Comparison of ENCODE assay signal across 12 cellular contexts in the genomic region with DNA sequence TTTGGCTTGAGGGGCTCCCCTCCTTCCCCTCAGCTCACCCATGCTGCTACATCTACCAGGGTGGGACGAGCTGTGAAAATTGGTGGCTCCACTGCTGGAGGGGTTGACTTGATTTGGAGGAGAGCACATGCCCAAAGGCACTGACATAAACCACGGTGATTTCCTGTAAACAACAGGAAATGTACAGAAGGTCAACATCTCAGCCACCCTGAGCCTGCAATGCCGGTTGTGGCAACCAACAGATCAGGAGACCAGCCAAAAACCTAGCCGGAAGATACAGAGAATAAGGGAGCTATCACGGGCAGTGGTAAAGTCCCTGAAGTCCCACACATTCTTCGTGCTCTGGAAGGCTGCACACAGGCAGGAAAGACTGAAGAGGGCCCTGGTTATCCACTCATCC. TPM values are rescaled to one million over a fixed set of nuclear protein-coding genes. Genes with fewer than 3 reads are reported as not detected.
DNase-seq lines count a peak whose midpoint lies in the region; ATAC-seq, FAIRE-seq and TF ChIP-seq lines count a peak whose summit lies in the region.
"Had no signal": no experiment of that assay in that cellular context is flagged by ENCODE, and none has a peak within 500 bp of the region (broad histone marks: within the 10 kb centered on the region; RNA-seq: fewer than 3 reads in every experiment).

No MANE protein-coding gene starts in this region.

- H3K9ac ChIP-seq in IMR-90 (ENCODE audit: low read depth, low read length) (no peak overlapping the region), endothelial cell of umbilical vein (replicated peaks; ENCODE audit: extremely low read depth, insufficient read depth, low read length) (no peak overlapping the region)

- no peak overlapping the region for H3K56ac ChIP-seq in IMR-90 (ENCODE audit: extremely low read depth, insufficient read depth, low read length)

- TF ChIP-seq POLR2A in IMR-90 (IDR thresholded peaks at IDR 0.05; ENCODE audit: low read depth, low read length) (no peak), endothelial cell of umbilical vein (IDR thresholded peaks at IDR 0.05; ENCODE audit: low read depth, low read length) (no peak)

- H4K20me1 ChIP-seq in IMR-90 (ENCODE audit: insufficient read depth, low read length) (no peaks in the 10 kb centered on the region), endothelial cell of umbilical vein (replicated peaks; ENCODE audit: control insufficient read depth, extremely low read depth, insufficient read depth, low read length) (no peaks in the 10 kb centered on the region)

- peak overlapping the region; percentile 25; the same call in 1 of the 2 replicates for H2AK5ac ChIP-seq in IMR-90 (ENCODE audit: low read depth, low read length)

- no peak for ATAC-seq in IMR-90 (ENCODE audit: low read depth)
- ATAC-seq in natural killer cell treated with Interleukin-12 subunit alpha and Interleukin-12 subunit beta and Interleukin-15 and Interleukin-18, amount 100 ng/mL, for 72 hours, result peak; percentile 72 to 83
- no peak for ATAC-seq in HG03196 (IDR thresholded peaks at IDR 0.05; ENCODE audit: unreplicated experiment)

- peaks cover 23% of the 10 kb centered on the region for H3K9me3 ChIP-seq in IMR-90 (ENCODE audit: control insufficient read depth, insufficient read depth, low read length)
- H3K9me3 ChIP-seq in endothelial cell of umbilical vein (replicated peaks; ENCODE audit: control insufficient read depth, insufficient read depth, low read length), result no peaks in the 10 kb centered on the region

- no peak overlapping the region for H3K4me3 ChIP-seq in IMR-90 (ENCODE audit: insufficient read depth, low read depth, low read length)
- H3K4me3 ChIP-seq in endothelial cell of umbilical vein (replicated peaks in 1 of 3; ENCODE audit: insufficient read depth in 1 of 3, low read depth in 1 of 3, low read length in 3 of 3), result no peak overlapping the region
- H3K4me3 ChIP-seq: stomach had no signal

- no peak overlapping the region for H2AFZ ChIP-seq in IMR-90 (replicated peaks; ENCODE audit: low read length, poor library complexity)
- no peak overlapping the region for H2AFZ ChIP-seq in endothelial cell of umbilical vein (ENCODE audit: low read depth, low read length)

- in situ Hi-C loops in IMR-90 (cut with MboI; ENCODE audit: low sequenced_read_pairs), result no loop called here

- no peak overlapping the region for H2BK120ac ChIP-seq in IMR-90 (ENCODE audit: low read depth, low read length)

- H3K18ac ChIP-seq in IMR-90 (ENCODE audit: low read depth, low read length), result no peak overlapping the region; the same call in 1 of the 2 replicates

- H3K4me3 Mint-ChIP-seq in natural killer cell treated with Interleukin-12 subunit alpha and Interleukin-12 subunit beta and Interleukin-15 and Interleukin-18, amount 100 ng/mL, for 72 hours, result peak overlapping the region; percentile 76

- intact Hi-C loops in IMR-90 (cut with micrococcal nuclease) (no loop called here), endothelial cell of umbilical vein (cut with micrococcal nuclease) (no loop called here)

- no peak overlapping the region for H4K91ac ChIP-seq in IMR-90 (ENCODE audit: insufficient read depth, low read depth, low read length)

- H3K4me1 Mint-ChIP-seq in natural killer cell treated with Interleukin-12 subunit alpha and Interleukin-12 subunit beta and Interleukin-15 and Interleukin-18, amount 100 ng/mL, for 72 hours (ENCODE audit: low read depth in 2 of 2), result peaks cover 42 to 44% of the 10 kb centered on the region in 2 donors

- FAIRE-seq in endothelial cell of umbilical vein (lab: Jason Lieb, UNC), result peak; percentile 53

- no peak overlapping the region for H2BK15ac ChIP-seq in IMR-90 (ENCODE audit: low read depth, low read length)

- peak overlapping the region; percentile 90 to 96 for H3K27ac Mint-ChIP-seq in natural killer cell treated with Interleukin-12 subunit alpha and Interleukin-12 subunit beta and Interleukin-15 and Interleukin-18, amount 100 ng/mL, for 72 hours

- peaks cover 6% of the 10 kb centered on the region for H3K9me3 Mint-ChIP-seq in natural killer cell treated with Interleukin-12 subunit alpha and Interleukin-12 subunit beta and Interleukin-15 and Interleukin-18, amount 100 ng/mL, for 72 hours

- BruUV-seq in IMR-90 (replicated peaks; lab: Mats Ljungman, UMichigan) (no TSS peak), endothelial cell of umbilical vein (replicated peaks; lab: Mats Ljungman, UMichigan) (no TSS peak)

- H3K9me1 ChIP-seq in IMR-90 (ENCODE audit: insufficient read depth, low read length) (peaks cover 6% of the 10 kb centered on the region), endothelial cell of umbilical vein (replicated peaks; ENCODE audit: control insufficient read depth, extremely low read depth, insufficient read depth, low read length) (no peaks in the 10 kb centered on the region)

- H3K4ac ChIP-seq in IMR-90 (ENCODE audit: low read depth, low read length), result no peak overlapping the region

- no peak overlapping the region for H3K14ac ChIP-seq in IMR-90 (replicated peaks; ENCODE audit: low read depth, low read length)

- H3K27me3 Mint-ChIP-seq in natural killer cell treated with Interleukin-12 subunit alpha and Interleukin-12 subunit beta and Interleukin-15 and Interleukin-18, amount 100 ng/mL, for 72 hours, result no peaks in the 10 kb centered on the region

- DNase-seq in IMR-90 (no peak), RPMI7951 (ENCODE audit: low read depth) (peak; percentile 23), endothelial cell of umbilical vein (ENCODE audit: low read depth, low spot score) (no peak), ureter (ENCODE audit: low spot score) (no peak), T-helper 9 cell (no peak)
- DNase-seq in natural killer cell treated with Interleukin-12 subunit alpha and Interleukin-12 subunit beta and Interleukin-15 and Interleukin-18, amount 100 ng/mL, for 72 hours (ENCODE audit: low spot score), result no peak
- DNase-seq: DND-41, NCI-H1048, NCI-H2107, nucleus accumbens, stomach had no signal

- no peaks in the 10 kb centered on the region for H3K27me3 ChIP-seq in IMR-90 (ENCODE audit: control insufficient read depth, insufficient read depth, low read length)
- H3K27me3 ChIP-seq in endothelial cell of umbilical vein (ENCODE audit: control insufficient read depth in 2 of 2, insufficient read depth in 2 of 2, low read length in 2 of 2), result no peaks in the 10 kb centered on the region
- H3K27me3 ChIP-seq: stomach had no signal

- H4K5ac ChIP-seq in IMR-90 (ENCODE audit: low read depth, low read length), result no peak overlapping the region

- POLR2A ChIA-PET in IMR-90 (lab: Charles Lee; ENCODE audit: unreplicated experiment), result no interaction called here
- POLR2A ChIA-PET in endothelial cell of umbilical vein (lab: Charles Lee), result no interaction called here

- H3K4me2 ChIP-seq in IMR-90 (ENCODE audit: low read depth, low read length) (no peak overlapping the region), endothelial cell of umbilical vein (ENCODE audit: insufficient read depth, low read length) (no peak overlapping the region)

- no peak overlapping the region for H2BK5ac ChIP-seq in IMR-90 (ENCODE audit: low read depth, low read length, poor library complexity, severe bottlenecking)

- dilution Hi-C loops in IMR-90 (cut with HindIII; ENCODE audit: low sequenced_read_pairs, unreplicated experiment) (no loop called here), endothelial cell of umbilical vein (cut with MboI; ENCODE audit: extremely low pct_ligation_motif_present, low sequenced_read_pairs) (no loop called here)

- H4K8ac ChIP-seq in IMR-90 (ENCODE audit: low read depth in 2 of 2, low read length in 2 of 2), result no peak overlapping the region

- CTCF ChIA-PET in IMR-90 (lab: Yijun Ruan, JAX), result interaction anchor here (0.6 kb wide), 1 partner anchor 444 kb away, joined by 3 read pairs; no protein-coding TSS in a partner anchor
- CTCF ChIA-PET in endothelial cell of umbilical vein (lab: Charles Lee), result interaction anchor here (1.2 kb wide), 1 partner anchor 194 kb away, joined by 4 read pairs; no protein-coding TSS in a partner anchor

- H3K36me3 Mint-ChIP-seq in natural killer cell treated with Interleukin-12 subunit alpha and Interleukin-12 subunit beta and Interleukin-15 and Interleukin-18, amount 100 ng/mL, for 72 hours, result peaks cover 41% of the 10 kb centered on the region

- no peak overlapping the region for H2BK20ac ChIP-seq in IMR-90 (ENCODE audit: low read depth, low read length)

- peaks cover 25 to 61% of the 10 kb centered on the region in 2 experiments for H3K79me1 ChIP-seq in IMR-90 (ENCODE audit: low read depth in 1 of 2, low read length in 2 of 2)

- TF ChIP-seq RAD21 in IMR-90 (IDR thresholded peaks at IDR 0.05; ENCODE audit: low read length), result no peak

- no peak for TF ChIP-seq CTCF in IMR-90 (conservative IDR thresholded peaks at IDR 0.05; ENCODE audit: low read depth, low read length)
- TF ChIP-seq CTCF in endothelial cell of umbilical vein (IDR thresholded peaks at IDR 0.05; ENCODE audit: extremely low read depth in 1 of 2, insufficient read depth in 1 of 2, low read depth in 1 of 2, low read length in 2 of 2), result no peak

- no peak overlapping the region for H3K23ac ChIP-seq in IMR-90 (ENCODE audit: low read depth, low read length)

- H3K27ac ChIP-seq in IMR-90 (ENCODE audit: insufficient read depth, low read length) (no peak overlapping the region), endothelial cell of umbilical vein (ENCODE audit: insufficient read depth, low read depth, low read length) (no peak overlapping the region)
- H3K27ac ChIP-seq: stomach had no signal

- no peak overlapping the region for H2AK9ac ChIP-seq in IMR-90 (replicated peaks; ENCODE audit: low read depth, low read length, poor library complexity)

- H3K79me2 ChIP-seq in endothelial cell of umbilical vein (ENCODE audit: control insufficient read depth, insufficient read depth, low read length), result no peaks in the 10 kb centered on the region

- no peaks in the 10 kb centered on the region for H3K4me1 ChIP-seq in IMR-90 (ENCODE audit: control insufficient read depth, insufficient read depth, low read length)
- peaks cover 7% of the 10 kb centered on the region for H3K4me1 ChIP-seq in endothelial cell of umbilical vein (ENCODE audit: control insufficient read depth, extremely low read depth, insufficient read depth, low read length)

- H3K36me3 ChIP-seq in IMR-90 (ENCODE audit: control insufficient read depth, insufficient read depth, low read length) (peaks cover 4% of the 10 kb centered on the region), endothelial cell of umbilical vein (ENCODE audit: control insufficient read depth in 2 of 2, extremely low read depth in 1 of 2, insufficient read depth in 2 of 2, low read length in 2 of 2) (no peaks in the 10 kb centered on the region)
- H3K36me3 ChIP-seq: stomach had no signal

- WGBS in IMR-90 (ENCODE audit: extremely low coverage in 2 of 2, insufficient read length in 1 of 2), 2 experiments, result 78% methylated on average over 5 of the region's 6 CpGs; no CpG with 5 or more reads in 1 of the 2 experiments

RNA-seq across cellular contexts. Expression of gene ADCY9, which starts 56.3 kb away (rescaled TPM):
- total RNA-seq in IMR-90 (2012; rRNA removed), result 5.4 and 5.6 TPM in 2 replicates
- 12.5 and 13.5 TPM in 2 replicates for polyA plus RNA-seq in IMR-90 (2012; rRNA removed)
- 7.6 and 15.1 TPM in 2 replicates for polyA plus RNA-seq in IMR-90 (2012; cell fraction: cytosol; rRNA removed)
- polyA plus RNA-seq in IMR-90 (2012; cell fraction: nucleus; rRNA removed; ENCODE audit: low replicate concordance), result 16.3 and 19.4 TPM in 2 replicates
- total RNA-seq in RPMI7951 (2014; rRNA removed; shearing (Covaris generic)), result 6.9 and 7.8 TPM in 2 replicates
- total RNA-seq in endothelial cell of umbilical vein, result 13.1 and 14.0 TPM in 2 replicates
- 6.8 and 9.1 TPM in 2 replicates for polyA plus RNA-seq in endothelial cell of umbilical vein
- polyA plus RNA-seq in endothelial cell of umbilical vein (2011; cell fraction: cytosol; rRNA removed), result 6.7 and 7.0 TPM in 2 replicates
- 11.7 and 12.2 TPM in 2 replicates for polyA plus RNA-seq in endothelial cell of umbilical vein (2011; cell fraction: nucleus; rRNA removed)
- 8.1 and 11.3 TPM in 2 replicates for polyA plus RNA-seq in endothelial cell of umbilical vein (2012)
- 15.1 and 16.0 TPM in 2 replicates for polyA minus RNA-seq in endothelial cell of umbilical vein
- polyA minus RNA-seq in endothelial cell of umbilical vein (2011; cell fraction: cytosol; rRNA and poly(A)+ RNA removed), result 27.2 TPM
- 10.3 and 10.8 TPM in 2 replicates for polyA minus RNA-seq in endothelial cell of umbilical vein (2011; cell fraction: nucleus; rRNA and poly(A)+ RNA removed)
- 10 to 100 TPM; 11.1 to 23.6 TPM for total RNA-seq in natural killer cell treated with Interleukin-12 subunit alpha and Interleukin-12 subunit beta and Interleukin-15 and Interleukin-18, amount 100 ng/mL, for 72 hours
- total RNA-seq in ureter, result 23.3 TPM

Comparison
In these comparisons a context has a peak if more than half of its experiments do, and no peak if none do; other contexts are left out.
1. ATAC-seq: peak in natural killer cell treated with Interleukin-12 subunit alpha and Interleukin-12 subunit beta and Interleukin-15 and Interleukin-18, amount 100 ng/mL, for 72 hours (2 of 2); none in IMR-90 (single experiment) and HG03196 (single experiment).